10 cellular contexts compared by ENCODE assay signal in the genomic region with DNA sequence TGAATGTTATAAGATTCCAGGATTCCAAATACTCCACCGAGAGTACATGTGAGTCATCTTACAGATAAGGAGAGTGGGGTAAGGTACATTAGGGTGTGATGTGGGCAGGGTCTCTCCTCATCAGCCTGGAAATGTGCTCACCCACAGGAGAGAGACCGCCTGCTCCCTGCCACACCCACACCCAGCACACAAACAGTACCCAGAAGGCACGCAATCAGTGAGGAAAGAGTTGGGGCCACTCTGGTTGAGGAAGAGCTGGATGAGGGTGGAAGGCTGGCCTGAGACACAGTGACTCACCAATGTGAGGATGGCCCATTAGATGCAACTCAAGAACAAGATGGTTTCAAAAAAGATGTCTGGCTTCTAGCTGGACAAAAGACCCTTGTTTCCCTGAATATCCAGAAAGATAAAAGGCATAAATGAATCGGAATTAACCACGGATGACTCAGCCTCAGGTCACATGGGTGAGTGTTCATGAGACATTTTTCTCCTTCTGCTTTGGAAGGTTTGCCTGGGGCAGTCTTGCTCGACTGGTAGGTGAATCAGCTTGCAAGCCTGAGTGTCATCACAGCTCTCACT. TPM values are rescaled to one million over a fixed set of nuclear protein-coding genes. Genes with fewer than 3 reads are reported as not detected.
A peak's percentile ranks its signal among the peaks of the same experiment; 100 is the strongest.
DNase-seq lines count a peak whose midpoint lies in the region; ATAC-seq, FAIRE-seq and TF ChIP-seq lines count a peak whose summit lies in the region.
"Had no signal": no experiment of that assay in that cellular context is flagged by ENCODE, and none has a peak within 500 bp of the region (broad histone marks: within the 10 kb centered on the region; RNA-seq: fewer than 3 reads in every experiment).

No MANE protein-coding gene starts in this region.

- peak; percentile 64 for DNase-seq in ACHN
- peak; percentile 76 for DNase-seq in HTR-8/SVneo (ENCODE audit: insufficient read length, low spot score)
- peak; percentile 87 for DNase-seq in astrocyte of the cerebellum (ENCODE audit: low read depth)
- DNase-seq in left colon: peak in 1 of 2 donors; percentile 58
- DNase-seq in NCI-H526 treated with DMSO at 0.1 percent for 48 hours (lab: John Stamatoyannopoulos, UW): no peak
- DNase-seq in posterior cingulate gyrus: no peak
- DNase-seq in NCI-H1105 (lab: John Stamatoyannopoulos, UW): no peak
- DNase-seq: NCI-H146, right lobe of liver had no signal

- in situ Hi-C loops in ACHN (cut with HindIII; ENCODE audit: low pct_ligation_motif_present, low pct_unique_long_range_greater_than_20kb, low sequenced_read_pairs): no loop called here
- in situ Hi-C loops in astrocyte of the cerebellum (cut with HindIII; ENCODE audit: low sequenced_read_pairs): no loop called here

- no peak overlapping the region for H3K4me3 ChIP-seq in astrocyte of the cerebellum (ENCODE audit: low read depth, low read length)
- H3K4me3 ChIP-seq: right lobe of liver had no signal

- no peak for TF ChIP-seq CTCF in astrocyte of the cerebellum (IDR thresholded peaks at IDR 0.05; ENCODE audit: low read depth, low read length, missing control alignments)

- intact Hi-C loops in left colon (cut with DNase I, micrococcal nuclease): no loop called here
- intact Hi-C loops in posterior cingulate gyrus (cut with DNase I): no loop called here

- ATAC-seq in left colon (peak; percentile 95), HG02938 (IDR thresholded peaks at IDR 0.05; ENCODE audit: unreplicated experiment) (no peak)

- peak; percentile 84 for FAIRE-seq in HTR-8/SVneo (lab: Jason Lieb, UNC)

RNA-seq across cellular contexts. Expression of a gene that starts 51.1 kb away (rescaled TPM):
- total RNA-seq in left colon: 10 to 100 TPM; 46.5 to 59.1 TPM

Comparison
In these comparisons a context has a peak if more than half of its experiments do, and no peak if none do; other contexts are left out.
1. DNase-seq: peak in ACHN (single experiment), HTR-8/SVneo (single experiment) and astrocyte of the cerebellum (single experiment); none in NCI-H526 treated with DMSO at 0.1 percent for 48 hours (single experiment), posterior cingulate gyrus (0 of 10) and NCI-H1105 (single experiment).